ENCODE assay signal across 5 cellular contexts in the genomic region with DNA sequence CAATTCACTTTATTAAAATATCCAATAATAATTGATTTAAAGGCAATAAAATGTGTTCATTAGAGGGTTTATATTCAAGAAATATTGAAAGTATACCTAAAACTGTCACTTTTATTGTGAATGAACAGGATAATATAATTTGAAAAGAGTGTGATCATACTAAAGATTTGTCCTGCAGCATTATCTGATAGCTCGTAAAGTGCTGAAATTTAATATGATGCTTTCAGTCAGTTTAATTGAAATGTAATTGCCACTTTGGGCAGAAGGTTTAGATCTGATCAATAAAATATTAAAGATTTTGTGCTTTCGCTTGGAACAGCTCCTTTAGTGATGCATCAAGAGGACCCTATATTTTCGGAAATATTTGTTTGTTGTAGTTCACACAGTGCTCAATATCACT.
"Had no signal": no experiment of that assay in that cellular context is flagged by ENCODE, and none has a peak within 500 bp of the region (broad histone marks: within the 10 kb centered on the region; RNA-seq: fewer than 3 reads in every experiment).

No MANE protein-coding gene starts in this region.

- DNase-seq: IMR-90, KBM-7 had no signal

- H3K4me3 ChIP-seq: K562 had no signal

- H3K27ac ChIP-seq: HL-60 had no signal

- ATAC-seq: HepG2, K562 had no signal
